Comparison of ENCODE assay signal across 23 cellular contexts in the genomic region with DNA sequence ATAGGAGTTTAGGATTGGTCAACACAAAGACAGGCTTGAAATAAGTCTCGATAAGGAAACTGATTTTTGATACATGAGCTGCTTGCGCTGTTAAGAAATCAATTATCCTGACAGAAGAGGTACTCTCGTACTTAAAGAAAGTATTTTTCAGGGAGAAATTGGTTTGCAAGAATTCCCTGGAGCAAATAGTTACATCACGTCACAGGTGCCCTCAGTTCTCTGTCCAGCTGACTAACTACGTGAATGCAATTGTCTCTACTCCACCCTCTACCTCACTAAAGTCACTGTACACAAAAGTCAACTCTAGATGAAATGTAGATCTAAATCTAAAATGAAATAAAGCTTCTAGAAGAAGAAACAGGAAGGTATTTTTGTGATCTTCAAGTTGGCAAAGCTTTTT.
DNase-seq lines count a peak whose midpoint lies in the region; ATAC-seq and TF ChIP-seq lines count a peak whose summit lies in the region.
"Had no signal": no experiment of that assay in that cellular context is flagged by ENCODE, and none has a peak within 500 bp of the region (broad histone marks: within the 10 kb centered on the region; RNA-seq: fewer than 3 reads in every experiment).

No MANE protein-coding gene starts in this region.

- H3K4me2 ChIP-seq in neural progenitor cell = no peak overlapping the region
- H3K4me2 ChIP-seq: BLaER1 had no signal

- H3K9me3 Mint-ChIP-seq in neural progenitor cell = no peaks in the 10 kb centered on the region
- no peaks in the 10 kb centered on the region for H3K9me3 Mint-ChIP-seq in type B pancreatic cell
- H3K9me3 Mint-ChIP-seq: CD8-positive, alpha-beta memory T cell had no signal

- H3K4me1 Mint-ChIP-seq in neural progenitor cell (no peaks in the 10 kb centered on the region), type B pancreatic cell (ENCODE audit: unreplicated experiment) (no peaks in the 10 kb centered on the region)
- H3K4me1 Mint-ChIP-seq: CD4-positive, alpha-beta memory T cell; CD4-positive, CD25-positive, alpha-beta regulatory T cell; CD8-positive, alpha-beta memory T cell had no signal

- intact Hi-C loops in tibial artery (cut with DNase I; ENCODE audit: low total_unique reads) = no loop called here

- H3K36me3 ChIP-seq in neural progenitor cell = no peaks in the 10 kb centered on the region
- no peaks in the 10 kb centered on the region for H3K36me3 ChIP-seq in tibial artery
- H3K36me3 ChIP-seq: BE2C, BLaER1 had no signal

- no peaks in the 10 kb centered on the region for H3K27me3 Mint-ChIP-seq in neural progenitor cell (ENCODE audit: insufficient read depth, low read depth)
- no peaks in the 10 kb centered on the region for H3K27me3 Mint-ChIP-seq in type B pancreatic cell
- H3K27me3 Mint-ChIP-seq: CD4-positive, alpha-beta memory T cell; CD4-positive, CD25-positive, alpha-beta regulatory T cell had no signal

- TF ChIP-seq CTCF in neural progenitor cell (IDR thresholded peaks at IDR 0.05) (no peak), type B pancreatic cell (conservative IDR thresholded peaks at IDR 0.05) (no peak), tibial artery (IDR thresholded peaks at IDR 0.05) (no peak)

- H4K20me1 ChIP-seq in neural progenitor cell (ENCODE audit: low read depth) = no peaks in the 10 kb centered on the region
- H4K20me1 ChIP-seq: BLaER1 had no signal

- H3K4me1 ChIP-seq in neural progenitor cell (no peaks in the 10 kb centered on the region), tibial artery (peaks cover 0 to 3% (median 0%) of the 10 kb centered on the region in 4 donors)
- H3K4me1 ChIP-seq: BE2C, BLaER1 had no signal

- no peak overlapping the region for H3K27ac Mint-ChIP-seq in neural progenitor cell
- peak overlapping the region; percentile 18 for H3K27ac Mint-ChIP-seq in type B pancreatic cell
- H3K27ac Mint-ChIP-seq: CD14-positive monocyte; CD4-positive, alpha-beta memory T cell; CD4-positive, CD25-positive, alpha-beta regulatory T cell; CD8-positive, alpha-beta memory T cell had no signal

- H2AFZ ChIP-seq in neural progenitor cell (replicated peaks) = peak overlapping the region; percentile 14

- H3K36me3 Mint-ChIP-seq in neural progenitor cell (no peaks in the 10 kb centered on the region), type B pancreatic cell (no peaks in the 10 kb centered on the region)
- H3K36me3 Mint-ChIP-seq: CD14-positive monocyte; CD4-positive, alpha-beta memory T cell; CD4-positive, CD25-positive, alpha-beta regulatory T cell; CD8-positive, alpha-beta memory T cell had no signal

- H3K79me2 ChIP-seq in neural progenitor cell (ENCODE audit: low read depth) = no peaks in the 10 kb centered on the region

- no peak overlapping the region for H3K9ac ChIP-seq in neural progenitor cell
- H3K9ac ChIP-seq: BLaER1 had no signal

- H3K27ac ChIP-seq in neural progenitor cell = no peak overlapping the region
- no peak overlapping the region for H3K27ac ChIP-seq in tibial artery
- H3K27ac ChIP-seq: BLaER1 had no signal

- DNase-seq in cerebellar cortex (ENCODE audit: low spot score) (peak; percentile 38), neural progenitor cell (ENCODE audit: low spot score) (no peak), type B pancreatic cell (ENCODE audit: extremely low spot score, unreplicated experiment) (no peak), tibial artery (no peak)
- DNase-seq: 8988T; ACHN; BE2C; C1 segment of cervical spinal cord; CD4-positive, alpha-beta memory T cell; CD4-positive, CD25-positive, alpha-beta regulatory T cell; CD8-positive, alpha-beta memory T cell; COR-L47; DMS 273 treated with DMSO at 0.1 percent for 48 hours; DMS153; DMS53; DMS79; DND-41; EL; GF-D8 had no signal

- H3K4me3 ChIP-seq in neural progenitor cell = no peak overlapping the region
- H3K4me3 ChIP-seq in tibial artery = no peak overlapping the region
- H3K4me3 ChIP-seq: BLaER1 had no signal

- H3F3A ChIP-seq in neural progenitor cell (ENCODE audit: low read depth) = no peaks in the 10 kb centered on the region

- ATAC-seq in HG02852 (IDR thresholded peaks at IDR 0.05; ENCODE audit: unreplicated experiment) = no peak
- ATAC-seq in HG03095 (IDR thresholded peaks at IDR 0.05; ENCODE audit: unreplicated experiment) = no peak

- no peaks in the 10 kb centered on the region for H3K9me3 ChIP-seq in neural progenitor cell (ENCODE audit: low read depth)
- no peaks in the 10 kb centered on the region for H3K9me3 ChIP-seq in tibial artery
- H3K9me3 ChIP-seq: BE2C, BLaER1 had no signal

- H3K4me3 Mint-ChIP-seq in neural progenitor cell (no peak overlapping the region), type B pancreatic cell (no peak overlapping the region)
- H3K4me3 Mint-ChIP-seq: CD14-positive monocyte; CD4-positive, alpha-beta memory T cell; CD4-positive, CD25-positive, alpha-beta regulatory T cell; CD8-positive, alpha-beta memory T cell had no signal

- no peaks in the 10 kb centered on the region for H3K27me3 ChIP-seq in neural progenitor cell
- H3K27me3 ChIP-seq in tibial artery = no peaks in the 10 kb centered on the region
- H3K27me3 ChIP-seq: BE2C, BLaER1 had no signal
